In the genomic region with DNA sequence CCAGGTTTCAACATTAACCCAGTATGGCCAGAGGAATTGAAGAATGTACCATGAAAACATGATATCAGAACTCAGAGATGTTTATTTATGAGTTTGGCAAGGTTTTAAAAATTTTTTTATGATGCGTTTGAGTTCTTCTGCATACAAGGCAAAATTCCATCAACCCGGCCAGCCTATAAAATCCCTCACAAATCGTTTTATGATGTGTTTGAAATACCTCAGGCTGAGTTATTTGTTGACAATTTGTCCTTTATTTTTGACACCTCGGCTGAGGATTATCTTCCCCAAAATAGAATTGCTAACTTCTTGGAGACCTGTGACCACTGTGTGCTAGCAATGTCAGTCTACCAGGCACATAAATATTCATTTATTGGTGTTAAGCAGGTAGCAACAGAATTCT, we compare ENCODE assay signal across 27 cellular contexts.
"Had no signal": no experiment of that assay in that cellular context is flagged by ENCODE, and none has a peak within 500 bp of the region (broad histone marks: within the 10 kb centered on the region; RNA-seq: fewer than 3 reads in every experiment).

No MANE protein-coding gene starts in this region.

- H3K27me3 ChIP-seq: body of pancreas, colonic mucosa, left lung, right lobe of liver, upper lobe of left lung had no signal

- H3K4me3 ChIP-seq: body of pancreas, colonic mucosa, left lung, lower lobe of right lung, right lobe of liver, skin epidermis, upper lobe of left lung had no signal

- H3K36me3 ChIP-seq: colonic mucosa, left lung, lower lobe of right lung, right lobe of liver, upper lobe of left lung had no signal

- H3K27ac ChIP-seq: body of pancreas, left lung, lower lobe of right lung, right lobe of liver, skin epidermis, upper lobe of left lung had no signal

- H3K4me1 ChIP-seq: body of pancreas, colonic mucosa, left lung, lower lobe of right lung, right lobe of liver, upper lobe of left lung had no signal

- ATAC-seq: activated CD4-positive, alpha-beta T cell treated with anti-CD3 and anti-CD28 coated beads for 36 hours; activated CD8-positive, alpha-beta memory T cell treated with anti-CD3 and anti-CD28 coated beads, Interleukin-2, amount 10 ng/mL, durations not matched to agents 7 days and 5 days; activated CD8-positive, alpha-beta T cell treated with anti-CD3 and anti-CD28 coated beads, Interleukin-2, amount 10 ng/mL, durations not matched to agents 7 days and 5 days; activated T-cell treated with anti-CD3 and anti-CD28 coated beads, Interleukin-2, amount 50 U/mL, for 72 hours; body of pancreas; left lung; lower lobe of right lung; natural killer cell treated with Interleukin-12 subunit alpha and Interleukin-12 subunit beta and Interleukin-15 and Interleukin-18, amount 100 ng/mL, for 72 hours; right lobe of liver; stimulated activated naive CD8-positive, alpha-beta T cell treated with anti-CD3 and anti-CD28 coated beads, Interleukin-15, amount 100 ng/mL, for 72 hours had no signal

- DNase-seq: activated CD4-positive, alpha-beta T cell treated with anti-CD3 and anti-CD28 coated beads for 36 hours; activated CD4-positive, CD25-positive, alpha-beta regulatory T cell; activated CD8-positive, alpha-beta memory T cell treated with anti-CD3 and anti-CD28 coated beads, Interleukin-2, amount 10 ng/mL, durations not matched to agents 7 days and 5 days; activated CD8-positive, alpha-beta T cell treated with anti-CD3 and anti-CD28 coated beads, Interleukin-2, amount 10 ng/mL, durations not matched to agents 7 days and 5 days; activated naive CD4-positive, alpha-beta T cell treated with Interleukin-2 at 50 U/mL for 16 hours; activated T-cell treated with anti-CD3 and anti-CD28 coated beads, Interleukin-2, amount 50 U/mL, for 72 hours; anterior cingulate cortex; body of pancreas; cerebellar nuclear complex; colonic mucosa; effector CD8-positive, alpha-beta T cell; erythroblast; foreskin fibroblast; head of caudate nucleus; hippocampal formation; immature natural killer cell; left lung; lower lobe of right lung; mesenchymal stem cell; right lobe of liver; stimulated activated CD4-positive, alpha-beta T cell treated with anti-CD3 and anti-CD28 coated beads, Interleukin-12 subunit alpha, Interleukin-12 subunit beta, amount 100 ng/mL, for 4 hours; stimulated activated CD4-positive, alpha-beta T cell treated with anti-CD3 and anti-CD28 coated beads, Interleukin-4, amount 100 ng/mL, for 24 hours; stimulated activated naive CD8-positive, alpha-beta T cell treated with anti-CD3 and anti-CD28 coated beads, Interleukin-15, amount 100 ng/mL, for 72 hours; substantia nigra; upper lobe of left lung had no signal

- H3K9me3 ChIP-seq: body of pancreas, colonic mucosa, left lung, lower lobe of right lung, right lobe of liver, upper lobe of left lung had no signal
